In the genomic region with DNA sequence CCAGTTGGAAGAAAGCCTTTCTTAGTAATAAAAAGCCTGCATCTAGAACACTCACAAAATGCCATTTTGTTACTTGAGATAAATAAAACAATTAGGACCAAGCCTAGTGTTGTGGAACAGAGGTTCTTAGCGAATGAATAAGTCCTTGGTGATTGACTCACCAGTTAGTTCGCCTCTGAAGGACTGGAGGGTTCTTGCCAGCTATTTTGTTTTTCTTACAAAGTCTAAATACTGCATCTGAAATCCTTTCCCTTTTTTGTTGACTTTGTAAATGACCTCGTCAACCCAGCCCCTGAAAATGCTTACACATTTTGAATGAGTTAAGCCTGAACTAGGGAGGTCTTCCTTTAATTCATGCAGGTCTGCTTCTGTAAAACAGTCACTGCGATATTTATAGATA, we compare ENCODE assay signal across 12 cellular contexts. TPM values are rescaled to one million over a fixed set of nuclear protein-coding genes. Genes with fewer than 3 reads are reported as not detected.
A peak's percentile ranks its signal among the peaks of the same experiment; 100 is the strongest.
DNase-seq lines count a peak whose midpoint lies in the region; ATAC-seq and TF ChIP-seq lines count a peak whose summit lies in the region.
"Had no signal": no experiment of that assay in that cellular context is flagged by ENCODE, and none has a peak within 500 bp of the region (broad histone marks: within the 10 kb centered on the region; RNA-seq: fewer than 3 reads in every experiment).

No MANE protein-coding gene starts in this region.

- H3K9me3 Mint-ChIP-seq in activated CD8-positive, alpha-beta T cell treated with anti-CD3 and anti-CD28 coated beads, Interleukin-2, amount 10 ng/mL, durations not matched to agents 7 days and 5 days (ENCODE audit: insufficient read depth) = no peaks in the 10 kb centered on the region

- H3K36me3 ChIP-seq in tibial artery = no peaks in the 10 kb centered on the region

- H3K4me1 Mint-ChIP-seq in activated CD8-positive, alpha-beta T cell treated with anti-CD3 and anti-CD28 coated beads, Interleukin-2, amount 10 ng/mL, durations not matched to agents 7 days and 5 days (ENCODE audit: low read depth) = peaks cover 8% of the 10 kb centered on the region

- H3K27me3 Mint-ChIP-seq in activated CD8-positive, alpha-beta T cell treated with anti-CD3 and anti-CD28 coated beads, Interleukin-2, amount 10 ng/mL, durations not matched to agents 7 days and 5 days (ENCODE audit: low read depth) = no peaks in the 10 kb centered on the region

- H3K27me3 ChIP-seq in tibial artery = no peaks in the 10 kb centered on the region

- ATAC-seq in activated CD8-positive, alpha-beta T cell treated with anti-CD3 and anti-CD28 coated beads, Interleukin-2, amount 10 ng/mL, durations not matched to agents 7 days and 5 days = no peak
- ATAC-seq: left ventricle myocardium superior had no signal

- H3K4me3 Mint-ChIP-seq in activated CD8-positive, alpha-beta T cell treated with anti-CD3 and anti-CD28 coated beads, Interleukin-2, amount 10 ng/mL, durations not matched to agents 7 days and 5 days = no peak overlapping the region

- TF ChIP-seq CTCF in astrocyte of the spinal cord (IDR thresholded peaks at IDR 0.05; ENCODE audit: low read depth, low read length) = no peak
- no peak for TF ChIP-seq CTCF in tibial artery (IDR thresholded peaks at IDR 0.05)

- CTCF ChIA-PET in activated CD8-positive, alpha-beta T cell treated with anti-CD3 and anti-CD28 coated beads, Interleukin-2, amount 10 ng/mL, durations not matched to agents 7 days and 5 days (lab: Charles Lee) = interaction anchor here (1.4 to 2.1 kb wide), 3 partner anchors 12 to 605 kb away, joined by 4 to 10 read pairs (median 6); no protein-coding TSS in a partner anchor

- H3K4me3 ChIP-seq in astrocyte of the spinal cord (ENCODE audit: low read depth, low read length) (no peak overlapping the region), tibial artery (peak overlapping the region in 1 of 2 donors; percentile 3)

- in situ Hi-C loops in astrocyte of the spinal cord (cut with HindIII; ENCODE audit: low sequenced_read_pairs) = no loop called here

- DNase-seq in HT1080 (ENCODE audit: low read depth) = peak; percentile 64
- DNase-seq in astrocyte of the spinal cord (ENCODE audit: low read depth, low spot score) = peak; percentile 90
- DNase-seq in kidney glomerular epithelial cell (lab: John Stamatoyannopoulos, UW) = peak; percentile 73
- DNase-seq in tibial artery = no peak
- DNase-seq in activated CD4-positive, alpha-beta T cell treated with anti-CD3 and anti-CD28 coated beads, Interleukin-2, amount 50 U/mL, for 4 hours = no peak
- DNase-seq in stimulated activated naive CD4-positive, alpha-beta T cell treated with Interleukin-2 at 50 U/mL for 16 hours (lab: John Stamatoyannopoulos, UW) = no peak
- DNase-seq in activated CD8-positive, alpha-beta T cell treated with anti-CD3 and anti-CD28 coated beads, Interleukin-2, amount 10 ng/mL, durations not matched to agents 7 days and 5 days = no peak
- DNase-seq: activated effector memory CD4-positive, alpha-beta T cell treated with Interleukin-2 at 50 U/mL for 16 hours; left ventricle myocardium superior; NCI-H526; stimulated activated CD4-positive, alpha-beta T cell treated with anti-CD3 and anti-CD28 coated beads, Interleukin-12 subunit alpha, Interleukin-12 subunit beta, amount 100 ng/mL, for 4 hours; T-helper 2 cell had no signal

- no peaks in the 10 kb centered on the region for H3K9me3 ChIP-seq in tibial artery

- peaks cover 30% of the 10 kb centered on the region for H3K36me3 Mint-ChIP-seq in activated CD8-positive, alpha-beta T cell treated with anti-CD3 and anti-CD28 coated beads, Interleukin-2, amount 10 ng/mL, durations not matched to agents 7 days and 5 days (ENCODE audit: low read depth)

- POLR2A ChIA-PET in activated CD8-positive, alpha-beta T cell treated with anti-CD3 and anti-CD28 coated beads, Interleukin-2, amount 10 ng/mL, durations not matched to agents 7 days and 5 days (lab: Charles Lee) = interaction anchor here (0.6 kb wide), 1 partner anchor 15 kb away, joined by 3 read pairs; no protein-coding TSS in a partner anchor

- intact Hi-C loops in tibial artery (cut with DNase I; ENCODE audit: low total_unique reads) = no loop called here

- H3K4me1 ChIP-seq in tibial artery = peaks cover 0 to 84% (median 53%) of the 10 kb centered on the region in 4 donors

- no peak overlapping the region for H3K27ac Mint-ChIP-seq in activated CD8-positive, alpha-beta T cell treated with anti-CD3 and anti-CD28 coated beads, Interleukin-2, amount 10 ng/mL, durations not matched to agents 7 days and 5 days

- peak overlapping the region; percentile 73 to 80 for H3K27ac ChIP-seq in tibial artery

RNA-seq across cellular contexts. Expression of a gene that starts 45.1 kb away (rescaled TPM):
- 29.5 and 33.1 TPM in 2 replicates for total RNA-seq in HT1080 (2014; rRNA removed; shearing (Covaris generic))
- polyA plus RNA-seq in HT1080 (2015; cell fraction: cytosol; rRNA removed) = 23.6 and 28.1 TPM in 2 replicates
- polyA plus RNA-seq in HT1080 (2015; cell fraction: nucleus; rRNA removed) = 55.2 and 59.8 TPM in 2 replicates
- 10 to 100 TPM; 89.8 to 96.4 TPM for total RNA-seq in activated CD8-positive, alpha-beta T cell treated with anti-CD3 and anti-CD28 coated beads, Interleukin-2, amount 10 ng/mL, durations not matched to agents 7 days and 5 days

RNA-seq across cellular contexts. Expression of a gene that starts 49.5 kb away (rescaled TPM):
- 23.4 and 27.3 TPM in 2 replicates for total RNA-seq in HT1080 (2014; rRNA removed; shearing (Covaris generic))
- 9.6 and 12.0 TPM in 2 replicates for polyA plus RNA-seq in HT1080 (2015; cell fraction: cytosol; rRNA removed)
- 42.5 and 46.1 TPM in 2 replicates for polyA plus RNA-seq in HT1080 (2015; cell fraction: nucleus; rRNA removed)
- 10 to 100 TPM; 48.4 to 49.4 TPM for total RNA-seq in activated CD8-positive, alpha-beta T cell treated with anti-CD3 and anti-CD28 coated beads, Interleukin-2, amount 10 ng/mL, durations not matched to agents 7 days and 5 days

Comparison
In these comparisons a context has a peak if more than half of its experiments do, and no peak if none do; other contexts are left out.
1. DNase-seq: peak in HT1080 (single experiment), astrocyte of the spinal cord (single experiment) and kidney glomerular epithelial cell (single experiment); none in tibial artery (0 of 2), activated CD4-positive, alpha-beta T cell treated with anti-CD3 and anti-CD28 coated beads, Interleukin-2, amount 50 U/mL, for 4 hours (0 of 2), stimulated activated naive CD4-positive, alpha-beta T cell treated with Interleukin-2 at 50 U/mL for 16 hours (single experiment) and activated CD8-positive, alpha-beta T cell treated with anti-CD3 and anti-CD28 coated beads, Interleukin-2, amount 10 ng/mL, durations not matched to agents 7 days and 5 days (single experiment).